ENCODE assay signal across 8 cellular contexts in genomic region chr1:232630894-232631195, GRCh38. TPM values are rescaled to one million over a fixed set of nuclear protein-coding genes. Genes with fewer than 3 reads are reported as not detected.
DNase-seq lines count a peak whose midpoint lies in the region; ATAC-seq and TF ChIP-seq lines count a peak whose summit lies in the region.

No MANE protein-coding gene starts in this region.

- H3K4me1 Mint-ChIP-seq in HFFc6 (ENCODE audit: low read depth), result peaks cover 6% of the 10 kb centered on the region; the same call in 1 of the 2 replicates
- H3K4me1 Mint-ChIP-seq in activated CD4-positive, alpha-beta memory T cell treated with anti-CD3 and anti-CD28 coated beads, Interleukin-2, amount 10 ng/mL, durations not matched to agents 7 days and 5 days, result peaks cover 19% of the 10 kb centered on the region
- peaks cover 30% of the 10 kb centered on the region for H3K4me1 Mint-ChIP-seq in stimulated activated effector memory CD8-positive, alpha-beta T cell treated with anti-CD3 and anti-CD28 coated beads, Interleukin-12 subunit alpha, Interleukin-12 subunit beta, amount 100 ng/mL, for 72 hours

- intact Hi-C loops in head of caudate nucleus (cut with DNase I), result loop anchor here (2.0 to 10.0 kb wide), 5 partner anchors 124 to 766 kb away; partner anchors contain the start of genes MAP10 and NTPCR

- no peak for TF ChIP-seq CTCF in HFFc6 (IDR thresholded peaks at IDR 0.05)

- no peak overlapping the region for H3K27ac Mint-ChIP-seq in HFFc6
- H3K27ac Mint-ChIP-seq in activated CD4-positive, alpha-beta memory T cell treated with anti-CD3 and anti-CD28 coated beads, Interleukin-2, amount 10 ng/mL, durations not matched to agents 7 days and 5 days, result no peak overlapping the region
- no peak overlapping the region for H3K27ac Mint-ChIP-seq in stimulated activated effector memory CD8-positive, alpha-beta T cell treated with anti-CD3 and anti-CD28 coated beads, Interleukin-12 subunit alpha, Interleukin-12 subunit beta, amount 100 ng/mL, for 72 hours

- H3K27me3 Mint-ChIP-seq in HFFc6 (ENCODE audit: insufficient read depth), result peaks cover 32% of the 10 kb centered on the region
- peaks cover 42% of the 10 kb centered on the region for H3K27me3 Mint-ChIP-seq in activated CD4-positive, alpha-beta memory T cell treated with anti-CD3 and anti-CD28 coated beads, Interleukin-2, amount 10 ng/mL, durations not matched to agents 7 days and 5 days

- CTCF ChIA-PET in activated CD4-positive, alpha-beta memory T cell treated with anti-CD3 and anti-CD28 coated beads, Interleukin-2, amount 10 ng/mL, durations not matched to agents 7 days and 5 days (lab: Charles Lee), result no interaction called here

- no peak for DNase-seq in HFFc6
- no peak for DNase-seq in activated CD4-positive, alpha-beta memory T cell treated with anti-CD3 and anti-CD28 coated beads, Interleukin-2, amount 10 ng/mL, durations not matched to agents 7 days and 5 days
- DNase-seq in stimulated activated effector memory CD8-positive, alpha-beta T cell treated with anti-CD3 and anti-CD28 coated beads, Interleukin-12 subunit alpha, Interleukin-12 subunit beta, amount 100 ng/mL, for 72 hours (ENCODE audit: low spot score in 2 of 2), result no peak
- no peak for DNase-seq in AG20443 (ENCODE audit: low spot score)
- no peak for DNase-seq in stimulated activated CD4-positive, alpha-beta T cell treated with anti-CD3 and anti-CD28 coated beads, Interleukin-1b, Interleukin-23, amount 100 ng/mL, for 48 hours
- DNase-seq in head of caudate nucleus, result no peak
- DNase-seq in activated CD8-positive, alpha-beta memory T cell treated with anti-CD3 and anti-CD28 coated beads, Interleukin-2, amount 50 U/mL, for 48 hours, result no peak

- H3K4me3 Mint-ChIP-seq in HFFc6, result peak overlapping the region; percentile 30; the same call in 1 of the 2 replicates
- H3K4me3 Mint-ChIP-seq in activated CD4-positive, alpha-beta memory T cell treated with anti-CD3 and anti-CD28 coated beads, Interleukin-2, amount 10 ng/mL, durations not matched to agents 7 days and 5 days, result peak overlapping the region; percentile 74
- peak overlapping the region; percentile 93 for H3K4me3 Mint-ChIP-seq in stimulated activated effector memory CD8-positive, alpha-beta T cell treated with anti-CD3 and anti-CD28 coated beads, Interleukin-12 subunit alpha, Interleukin-12 subunit beta, amount 100 ng/mL, for 72 hours

- H3K36me3 Mint-ChIP-seq in HFFc6 (ENCODE audit: low read depth), result no peaks in the 10 kb centered on the region
- H3K36me3 Mint-ChIP-seq in activated CD4-positive, alpha-beta memory T cell treated with anti-CD3 and anti-CD28 coated beads, Interleukin-2, amount 10 ng/mL, durations not matched to agents 7 days and 5 days (ENCODE audit: low read depth), result no peaks in the 10 kb centered on the region
- peaks cover 6% of the 10 kb centered on the region for H3K36me3 Mint-ChIP-seq in stimulated activated effector memory CD8-positive, alpha-beta T cell treated with anti-CD3 and anti-CD28 coated beads, Interleukin-12 subunit alpha, Interleukin-12 subunit beta, amount 100 ng/mL, for 72 hours

- H3K9me3 Mint-ChIP-seq in HFFc6, result no peaks in the 10 kb centered on the region
- no peaks in the 10 kb centered on the region for H3K9me3 Mint-ChIP-seq in activated CD4-positive, alpha-beta memory T cell treated with anti-CD3 and anti-CD28 coated beads, Interleukin-2, amount 10 ng/mL, durations not matched to agents 7 days and 5 days
- H3K9me3 Mint-ChIP-seq in stimulated activated effector memory CD8-positive, alpha-beta T cell treated with anti-CD3 and anti-CD28 coated beads, Interleukin-12 subunit alpha, Interleukin-12 subunit beta, amount 100 ng/mL, for 72 hours, result no peaks in the 10 kb centered on the region

- POLR2A ChIA-PET in activated CD4-positive, alpha-beta memory T cell treated with anti-CD3 and anti-CD28 coated beads, Interleukin-2, amount 10 ng/mL, durations not matched to agents 7 days and 5 days (lab: Charles Lee), result no interaction called here

- peak overlapping the region; percentile 56 for H3K4me3 ChIP-seq in iPS-11a (ENCODE audit: low read depth, low read length)

- no peak for ATAC-seq in stimulated activated effector memory CD8-positive, alpha-beta T cell treated with anti-CD3 and anti-CD28 coated beads, Interleukin-12 subunit alpha, Interleukin-12 subunit beta, amount 100 ng/mL, for 72 hours

RNA-seq across cellular contexts. Expression of gene SIPA1L2, which starts 0.9 kb away (rescaled TPM):
- total RNA-seq in HFFc6 (2021; fragmentation: NEBNext Ultra II Directional; extraction: Animal tissue kit (Norgen Biotek cat#: 25700)), result under 1 TPM in 5 of 6 experiments, not detected in 1; 0.02 to 0.05 (median 0.02) TPM
- total RNA-seq in activated CD4-positive, alpha-beta memory T cell treated with anti-CD3 and anti-CD28 coated beads, Interleukin-2, amount 10 ng/mL, durations not matched to agents 7 days and 5 days, result under 1 TPM; 0.78 to 0.93 TPM

Comparison
In these comparisons a context has a peak if more than half of its experiments do, and no peak if none do; other contexts are left out.
1. H3K4me3 Mint-ChIP-seq: peak in every context shown above with its lines; median percentile 93 in stimulated activated effector memory CD8-positive, alpha-beta T cell treated with anti-CD3 and anti-CD28 coated beads, Interleukin-12 subunit alpha, Interleukin-12 subunit beta, amount 100 ng/mL, for 72 hours; 74 in activated CD4-positive, alpha-beta memory T cell treated with anti-CD3 and anti-CD28 coated beads, Interleukin-2, amount 10 ng/mL, durations not matched to agents 7 days and 5 days; 30 in HFFc6.